Comparison of ENCODE assay signal across 9 cellular contexts in genomic region chr14:55846852-55847471, GRCh38.
A peak's percentile ranks its signal among the peaks of the same experiment; 100 is the strongest.
DNase-seq lines count a peak whose midpoint lies in the region; FAIRE-seq and TF ChIP-seq lines count a peak whose summit lies in the region.
"Had no signal": no experiment of that assay in that cellular context is flagged by ENCODE, and none has a peak within 500 bp of the region (broad histone marks: within the 10 kb centered on the region; RNA-seq: fewer than 3 reads in every experiment).

No MANE protein-coding gene starts in this region.

- H3K4me1 ChIP-seq in osteoblast (ENCODE audit: insufficient read depth, low read length) (peaks cover 25% of the 10 kb centered on the region), stomach (peaks cover 0 to 21% (median 2%) of the 10 kb centered on the region in 4 donors)

- TF ChIP-seq CTCF in fibroblast of pulmonary artery (IDR thresholded peaks at IDR 0.05; ENCODE audit: low read length, missing control alignments): no peak
- no peak for TF ChIP-seq CTCF in osteoblast (IDR thresholded peaks at IDR 0.05; ENCODE audit: extremely low read depth, low read depth, low read length)
- TF ChIP-seq CTCF in stomach (IDR thresholded peaks at IDR 0.05): no peak

- WGBS in stomach, 5 donors: 28 to 51% (median 34%) methylated on average over 2 of the region's 2 CpGs

- H3K4me3 ChIP-seq in fibroblast of pulmonary artery (replicated peaks; ENCODE audit: low read depth, low read length) (no peak overlapping the region), osteoblast (ENCODE audit: insufficient read depth, low read length) (no peak overlapping the region), stomach (no peak overlapping the region)

- H3K4me2 ChIP-seq in osteoblast (ENCODE audit: insufficient read depth, low read length): peak overlapping the region; percentile 8

- no peak overlapping the region for H2AFZ ChIP-seq in osteoblast (ENCODE audit: low read length)

- no peaks in the 10 kb centered on the region for H3K79me2 ChIP-seq in osteoblast (ENCODE audit: insufficient read depth, low read length)

- no peak for FAIRE-seq in frontal cortex (lab: Jason Lieb, UNC)

- peak; percentile 74 for DNase-seq in Ammon's horn (ENCODE audit: low spot score)
- DNase-seq in MV-4-11 (lab: John Stamatoyannopoulos, UW): peak; percentile 73
- DNase-seq in fibroblast of pulmonary artery (ENCODE audit: low read depth): peak; percentile 49
- peak; percentile 85 for DNase-seq in osteoblast (ENCODE audit: insufficient read length, low spot score, missing footprints)
- no peak for DNase-seq in NOMO-1 treated with DMSO at 0.1 percent for 48 hours (lab: John Stamatoyannopoulos, UW; ENCODE audit: unreplicated experiment)
- DNase-seq in stomach: no peak
- DNase-seq in NCI-H2081 (lab: John Stamatoyannopoulos, UW): no peak
- DNase-seq in frontal cortex (ENCODE audit: low spot score in 2 of 2): no peak
- DNase-seq: H9 had no signal

- no peaks in the 10 kb centered on the region for H3K9me3 ChIP-seq in osteoblast (ENCODE audit: low read depth, low read length)
- no peaks in the 10 kb centered on the region for H3K9me3 ChIP-seq in stomach

- H3K27me3 ChIP-seq in osteoblast (ENCODE audit: insufficient read depth, low read length) (no peaks in the 10 kb centered on the region), stomach (no peaks in the 10 kb centered on the region)

- no peaks in the 10 kb centered on the region for H4K20me1 ChIP-seq in osteoblast (ENCODE audit: insufficient read depth, low read length)

- intact Hi-C loops in stomach (cut with DNase I; ENCODE audit: low total_unique reads): no loop called here

- H3K36me3 ChIP-seq in osteoblast (ENCODE audit: insufficient read depth, low read length) (no peaks in the 10 kb centered on the region), stomach (no peaks in the 10 kb centered on the region)

- no peak for TF ChIP-seq EP300 in stomach (IDR thresholded peaks at IDR 0.05)

- H3K27ac ChIP-seq in osteoblast (ENCODE audit: low read depth, low read length): peak overlapping the region; percentile 20
- peak overlapping the region in 1 of 5 donors; percentile 45 for H3K27ac ChIP-seq in stomach

- no peak for TF ChIP-seq POLR2A in stomach (IDR thresholded peaks at IDR 0.05)

Comparison
In these comparisons a context has a peak if more than half of its experiments do, and no peak if none do; other contexts are left out.
1. DNase-seq: peak in Ammon's horn (single experiment), MV-4-11 (single experiment), fibroblast of pulmonary artery (single experiment) and osteoblast (single experiment); none in NOMO-1 treated with DMSO at 0.1 percent for 48 hours (single experiment), stomach (single experiment), NCI-H2081 (0 of 2) and frontal cortex (0 of 2).